ENCODE assay signal across 5 cellular contexts in the genomic region with DNA sequence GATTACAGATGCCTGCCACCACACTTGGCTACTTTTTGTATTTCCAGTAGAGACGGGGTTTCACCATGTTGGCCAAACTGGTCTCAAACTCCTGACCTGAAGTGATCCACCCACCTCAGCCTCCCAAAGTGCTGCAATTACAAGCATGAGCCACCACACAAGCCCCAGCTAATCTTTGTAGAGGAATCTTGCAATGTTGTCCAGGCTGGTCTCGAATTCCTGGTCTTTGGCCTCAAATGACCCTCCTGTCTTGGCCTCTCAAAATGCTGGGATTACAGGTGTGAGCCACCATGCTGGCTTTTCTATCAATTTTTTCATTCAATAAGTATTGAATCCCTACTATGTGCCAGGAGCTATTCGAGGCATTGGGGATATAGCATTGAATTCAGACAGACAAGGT. TPM values are rescaled to one million over a fixed set of nuclear protein-coding genes. Genes with fewer than 3 reads are reported as not detected.
DNase-seq lines count a peak whose midpoint lies in the region; ATAC-seq, FAIRE-seq and TF ChIP-seq lines count a peak whose summit lies in the region.
"Not testable (repeated sequence)": the region's sequence is repeated elsewhere in the genome, so short reads cannot be mapped to it uniquely, and the experiment has no call there.

No MANE protein-coding gene starts in this region.

- 88 to 96% (median 94%) methylated on average over 3 of the region's 3 CpGs for WGBS in adrenal gland, 4 donors
- 75% methylated on average over 3 of the region's 3 CpGs for WGBS in HepG2 (ENCODE audit: low lambda C conversion rate)
- WGBS in trophoblast cell (ENCODE audit: extremely low coverage, insufficient coverage, insufficient read length) = no CpG with 5 or more reads among the region's 3 CpGs
- 92% methylated on average over 3 of the region's 3 CpGs for WGBS in sigmoid colon, 2 donors

- not testable (repeated sequence) for H3K4me3 ChIP-seq in HEK293 (ENCODE audit: low read depth, low read length); adrenal gland; HepG2 (replicated peaks in 1 of 3; ENCODE audit: insufficient read depth in 1 of 3, low read depth in 2 of 3, low read length in 3 of 3); trophoblast cell (ENCODE audit: low read depth, low read length); sigmoid colon

- H3K14ac ChIP-seq in trophoblast cell (ENCODE audit: low read length) = peak overlapping the region; percentile 2

- not testable (repeated sequence) for H3K27me3 ChIP-seq in adrenal gland; HepG2 (ENCODE audit: control insufficient read depth in 1 of 2, insufficient read depth in 2 of 2, low read length in 2 of 2); trophoblast cell (ENCODE audit: insufficient read depth, low read length); sigmoid colon

- H4K12ac ChIP-seq in trophoblast cell (ENCODE audit: low read depth, low read length) = not testable (repeated sequence)

- not testable (repeated sequence) for H3K9ac ChIP-seq in HepG2 (ENCODE audit: insufficient read depth, low read depth, low read length); trophoblast cell (ENCODE audit: low read length)

- H3K27ac ChIP-seq in HEK293 (ENCODE audit: extremely low read depth, low read depth, low read length); HepG2 (ENCODE audit: extremely low read length, insufficient read depth, low read length): not testable (repeated sequence)
- H3K27ac ChIP-seq in adrenal gland = peak overlapping the region in 3 of 5 donors; percentile 38 to 78 (median 49)
- peak overlapping the region; percentile 6 for H3K27ac ChIP-seq in trophoblast cell (ENCODE audit: low read depth, low read length)
- peak overlapping the region in 3 of 4 donors; percentile 72 to 84 (median 83) for H3K27ac ChIP-seq in sigmoid colon

- H2AK5ac ChIP-seq in trophoblast cell (ENCODE audit: low read length) = peak overlapping the region; percentile 56

- peak overlapping the region; percentile 2 for H4K8ac ChIP-seq in trophoblast cell (ENCODE audit: low read depth, low read length)

- POLR2A ChIA-PET in HEK293 (lab: Yijun Ruan, JAX) (interaction anchor here (0.6 kb wide), 1 partner anchor 41 kb away, joined by 3 read pairs; no protein-coding TSS in a partner anchor), HepG2 (lab: Yijun Ruan, JAX) (interaction anchor here (0.8 to 10.1 kb wide), 2 partner anchors 43 to 100 kb away, joined by 4 to 97 read pairs; a partner anchor contains a TSS)

- H4K20me1 ChIP-seq in HepG2 (ENCODE audit: insufficient read depth, low read length) = not testable (repeated sequence)

- peak overlapping the region; percentile 6 for H2BK12ac ChIP-seq in trophoblast cell (ENCODE audit: low read length)

- H3K79me2 ChIP-seq in HepG2 (ENCODE audit: insufficient read depth, low read length) = not testable (repeated sequence)
- H3K79me2 ChIP-seq in trophoblast cell (ENCODE audit: control insufficient read depth, insufficient read depth, low read length, poor library complexity) = peaks cover 11% of the 10 kb centered on the region

- not testable (repeated sequence) for H3K4ac ChIP-seq in trophoblast cell (ENCODE audit: low read depth, low read length)

- CTCF ChIA-PET in HEK293 (lab: Yijun Ruan, JAX); HepG2 (lab: Yijun Ruan, JAX; ENCODE audit: low intra/inter-chr PET ratio, low total read pairs): not testable (repeated sequence)

- H2BK5ac ChIP-seq in trophoblast cell (ENCODE audit: low read depth, low read length, poor library complexity) = peak overlapping the region; percentile 69

- in situ Hi-C loops in HepG2 (cut with HindIII; ENCODE audit: extremely low pct_ligation_motif_present, low pct_unique_long_range_greater_than_20kb) = not testable (repeated sequence)

- H3K4me2 ChIP-seq in HepG2 (ENCODE audit: low read depth, low read length); trophoblast cell (ENCODE audit: low read length): not testable (repeated sequence)

- peak overlapping the region; percentile 46 for H3K18ac ChIP-seq in trophoblast cell (ENCODE audit: low read length)

- H2BK120ac ChIP-seq in trophoblast cell (ENCODE audit: insufficient read depth, low read length, poor library complexity) = peak overlapping the region; percentile 10

- H4K91ac ChIP-seq in trophoblast cell (ENCODE audit: low read depth, low read length) = peak overlapping the region; percentile 82

- not testable (repeated sequence) for TF ChIP-seq EP300 in HepG2 (IDR thresholded peaks at IDR 0.05; ENCODE audit: low read depth in 2 of 2, low read length in 2 of 2); HepG2 (CRISPR knock-in tag; IDR thresholded peaks at IDR 0.05; ENCODE audit: borderline replicate concordance); sigmoid colon (IDR thresholded peaks at IDR 0.05)

- TF ChIP-seq CTCF in HEK293 (tag by site-specific recombination; IDR thresholded peaks at IDR 0.05); adrenal gland (IDR thresholded peaks at IDR 0.05); HepG2 (CRISPR knock-in tag; IDR thresholded peaks at IDR 0.05); sigmoid colon (IDR thresholded peaks at IDR 0.05): not testable (repeated sequence)

- FAIRE-seq in HepG2 (lab: Jason Lieb, UNC) = not testable (repeated sequence)

- H3K36me3 ChIP-seq in HEK293 (ENCODE audit: control insufficient read depth in 2 of 2, insufficient read depth in 1 of 2, low read length in 2 of 2); adrenal gland (replicated peaks in 1 of 2); HepG2 (replicated peaks in 1 of 2; ENCODE audit: control insufficient read depth in 1 of 2, insufficient read depth in 2 of 2, low read length in 2 of 2); trophoblast cell (ENCODE audit: control insufficient read depth in 1 of 2, insufficient read depth in 2 of 2, low read length in 2 of 2); sigmoid colon: not testable (repeated sequence)

- peaks cover 57% of the 10 kb centered on the region for H3K79me1 ChIP-seq in trophoblast cell (ENCODE audit: low read length)

- not testable (repeated sequence) for ATAC-seq in HepG2

- H3K9me3 ChIP-seq in HEK293 (ENCODE audit: control insufficient read depth, insufficient read depth, low read depth, low read length); adrenal gland (replicated peaks in 1 of 3); HepG2 (ENCODE audit: low read length); trophoblast cell (ENCODE audit: insufficient read depth, low read depth, low read length); sigmoid colon: not testable (repeated sequence)

- not testable (repeated sequence) for DNase-seq in adrenal gland; HepG2 (ENCODE audit: low spot score)
- DNase-seq in trophoblast cell (peak; percentile 85 to 92), sigmoid colon (peak; percentile 46)

- not testable (repeated sequence) for H2AFZ ChIP-seq in HepG2 (ENCODE audit: low read length); trophoblast cell (ENCODE audit: insufficient read depth, low read length, poor library complexity)

- intact Hi-C loops in adrenal gland (cut with DNase I) = not testable (repeated sequence)
- intact Hi-C loops in HepG2 (cut with micrococcal nuclease; ENCODE audit: unreplicated experiment) (loop anchor here (5.0 kb wide), 1 partner anchor 44 kb away; no protein-coding TSS in a partner anchor), sigmoid colon (cut with DNase I) (loop anchor here (5.0 kb wide), 1 partner anchor 144 kb away; no protein-coding TSS in a partner anchor)

- not testable (repeated sequence) for H3K4me1 ChIP-seq in HEK293 (ENCODE audit: control insufficient read depth, insufficient read depth, low read length)
- peaks cover 15 to 33% of the 10 kb centered on the region in 2 donors for H3K4me1 ChIP-seq in adrenal gland (replicated peaks in 1 of 2)
- peaks cover 79% of the 10 kb centered on the region for H3K4me1 ChIP-seq in HepG2 (ENCODE audit: insufficient read depth, low read length)
- H3K4me1 ChIP-seq in trophoblast cell (ENCODE audit: control insufficient read depth in 1 of 2, insufficient read depth in 2 of 2, low read length in 2 of 2) = peaks cover 51 to 57% of the 10 kb centered on the region in 2 experiments
- H3K4me1 ChIP-seq in sigmoid colon = peaks cover 4 to 56% (median 44%) of the 10 kb centered on the region in 4 donors

- BruUV-seq in HepG2 (replicated peaks; lab: Mats Ljungman, UMichigan) = not testable (repeated sequence)

- TF ChIP-seq RAD21 in HepG2 (CRISPR knock-in tag; IDR thresholded peaks at IDR 0.05) = not testable (repeated sequence)

- not testable (repeated sequence) for H3K23ac ChIP-seq in trophoblast cell (ENCODE audit: low read length)

- TF ChIP-seq POLR2A in adrenal gland (IDR thresholded peaks at IDR 0.05); HepG2 (IDR thresholded peaks at IDR 0.05; ENCODE audit: insufficient read depth in 1 of 2, low read depth in 2 of 2, low read length in 2 of 2); sigmoid colon (IDR thresholded peaks at IDR 0.05): not testable (repeated sequence)

RNA-seq across cellular contexts. Expression of a gene that starts 46.2 kb away (rescaled TPM):
- total RNA-seq in adrenal gland = 1,000 to 10,000 TPM in 2 of 8 donors, 100 to 1,000 TPM in 6; 299 to 1,281 (median 765) TPM
- 100 to 1,000 TPM; 130 to 271 (median 232) TPM for polyA plus RNA-seq in adrenal gland
- 192 and 268 TPM in 2 replicates for total RNA-seq in HepG2 (2016; rRNA removed; fragmentation: Illumina TruSeq; extraction: Trizol)
- total RNA-seq in HepG2 (2016; cell fraction: cytosol; rRNA removed; fragmentation: Illumina TruSeq; extraction: Trizol; ENCODE audit: low read depth) = 40.2 and 44.0 TPM in 2 replicates
- 176 and 281 TPM in 2 replicates for total RNA-seq in HepG2 (2016; cell fraction: insoluble cytoplasmic fraction; rRNA removed; fragmentation: Illumina TruSeq; extraction: Trizol)
- total RNA-seq in HepG2 (2016; cell fraction: membrane; rRNA removed; fragmentation: Illumina TruSeq; extraction: Trizol) = 165 and 177 TPM in 2 replicates
- 193 and 207 TPM in 2 replicates for total RNA-seq in HepG2 (2016; cell fraction: nucleus; rRNA removed; fragmentation: Illumina TruSeq; extraction: Trizol)
- 192 and 237 TPM in 2 replicates for polyA plus RNA-seq in HepG2 (2011; rRNA removed)
- polyA plus RNA-seq in HepG2 (2011; cell fraction: cytosol; rRNA removed) = 193 and 210 TPM in 2 replicates
- polyA plus RNA-seq in HepG2 (2011; cell fraction: nucleus; rRNA removed) = 241 and 269 TPM in 2 replicates
- polyA plus RNA-seq in HepG2 (2012) = 158 and 213 TPM in 2 replicates
- polyA plus RNA-seq in HepG2 (2016; cell fraction: cytosol; fragmentation: Illumina TruSeq; extraction: Trizol; ENCODE audit: low read depth) = 33.6 and 36.3 TPM in 2 replicates
- 232 and 273 TPM in 2 replicates for polyA plus RNA-seq in HepG2 (2016; cell fraction: insoluble cytoplasmic fraction; fragmentation: Illumina TruSeq; extraction: Trizol; ENCODE audit: low read depth)
- 112 and 122 TPM in 2 replicates for polyA plus RNA-seq in HepG2 (2016; cell fraction: membrane; fragmentation: Illumina TruSeq; extraction: Trizol; ENCODE audit: low read depth)
- polyA plus RNA-seq in HepG2 (2016; cell fraction: nucleus; fragmentation: Illumina TruSeq; extraction: Trizol; ENCODE audit: insufficient read depth, low read depth) = 333 and 350 TPM in 2 replicates
- polyA minus RNA-seq in HepG2 (2011; rRNA and poly(A)+ RNA removed; ENCODE audit: low replicate concordance) = 88.5 and 225 TPM in 2 replicates
- polyA minus RNA-seq in HepG2 (2011; cell fraction: cytosol; rRNA and poly(A)+ RNA removed) = 132 and 167 TPM in 2 replicates
- 162 and 170 TPM in 2 replicates for polyA minus RNA-seq in HepG2 (2011; cell fraction: nucleus; rRNA and poly(A)+ RNA removed)
- 220 and 222 TPM in 2 replicates for polyA plus RNA-seq in trophoblast cell (2013)
- total RNA-seq in sigmoid colon = 1,000 to 10,000 TPM in 2 of 4 donors, 100 to 1,000 TPM in 2; 753 to 1,323 (median 1,092) TPM
- polyA plus RNA-seq in sigmoid colon = 100 to 1,000 TPM in 2 of 3 donors, 10 to 100 TPM in 1; 60.6 to 200 (median 108) TPM
